In genomic region chr1:11939794-11940193, GRCh38 we compare ENCODE assay signal across 3 cellular contexts.
A peak's percentile ranks its signal among the peaks of the same experiment; 100 is the strongest.
TF ChIP-seq lines count a peak whose summit lies in the region.

No MANE protein-coding gene starts in this region.

TF ChIP-seq in HEK293, 187 proteins besides CTCF, POLR2A, EP300 and RAD21:
- peak; percentile 85 for TF ChIP-seq ZNF121 (tag by site-specific recombination; IDR thresholded peaks at IDR 0.05)

TF ChIP-seq in WTC11, 78 proteins besides CTCF, POLR2A, EP300 and RAD21:
- TF ChIP-seq ZNF121 (CRISPR knock-in tag; IDR thresholded peaks at IDR 0.05), result 0 out of 2 replicates have a peak, but pooled peaks have one; percentile 36

TF ChIP-seq in HepG2, 621 proteins besides CTCF, POLR2A, EP300 and RAD21:
- TF ChIP-seq GMEB1 (CRISPR knock-in tag; IDR thresholded peaks at IDR 0.05; ENCODE audit: borderline replicate concordance), result 0 out of 2 replicates have a peak, but pooled peaks have one; percentile 2
TF ChIP-seq in HepG2: peak in this region for 1; not testable (repeated sequence) for 620.
